Comparison of ENCODE assay signal across 22 cellular contexts in genomic region chr13:46058268-46058667, GRCh38. TPM values are rescaled to one million over a fixed set of nuclear protein-coding genes. Genes with fewer than 3 reads are reported as not detected.
DNase-seq lines count a peak whose midpoint lies in the region; ATAC-seq, FAIRE-seq and TF ChIP-seq lines count a peak whose summit lies in the region.
"Had no signal": no experiment of that assay in that cellular context is flagged by ENCODE, and none has a peak within 500 bp of the region (broad histone marks: within the 10 kb centered on the region; RNA-seq: fewer than 3 reads in every experiment).

No MANE protein-coding gene starts in this region.

- H3K9me3 ChIP-seq in HepG2 (ENCODE audit: low read length) (no peaks in the 10 kb centered on the region), right lobe of liver (no peaks in the 10 kb centered on the region), Loucy (ENCODE audit: insufficient read depth, low read depth, low read length) (no peaks in the 10 kb centered on the region), keratinocyte (ENCODE audit: control insufficient read depth, low read depth, low read length) (no peaks in the 10 kb centered on the region)
- H3K9me3 ChIP-seq: BE2C, HAP-1 had no signal

- CTCF ChIA-PET in HepG2 (lab: Yijun Ruan, JAX; ENCODE audit: low intra/inter-chr PET ratio, low total read pairs), result no interaction called here

- H3K4me3 ChIP-seq in HepG2 (replicated peaks in 1 of 3; ENCODE audit: insufficient read depth in 1 of 3, low read depth in 2 of 3, low read length in 3 of 3) (no peak overlapping the region), right lobe of liver (no peak overlapping the region), Loucy (ENCODE audit: low read length, poor library complexity, severe bottlenecking) (no peak overlapping the region), keratinocyte (ENCODE audit: control insufficient read depth in 2 of 3, extremely low read depth in 1 of 3, insufficient read depth in 2 of 3, low read depth in 1 of 3, low read length in 3 of 3) (no peak overlapping the region)
- H3K4me3 ChIP-seq: HAP-1, K562 had no signal

- H3K9me2 ChIP-seq in Loucy (replicated peaks; ENCODE audit: low read depth, low read length), result no peaks in the 10 kb centered on the region

- H2AFZ ChIP-seq in HepG2 (ENCODE audit: low read length) (no peak overlapping the region), Loucy (ENCODE audit: low read length) (no peak overlapping the region), keratinocyte (ENCODE audit: control insufficient read depth, low read length) (no peak overlapping the region)

- FAIRE-seq in HepG2 (lab: Jason Lieb, UNC) (no peak), keratinocyte (lab: Jason Lieb, UNC) (peak; percentile 49)
- FAIRE-seq: A204.1, G401.6, GM18507, GM19239, H1, HTR-8/SVneo, K562 had no signal

- H3K27ac ChIP-seq in HepG2 (ENCODE audit: extremely low read length, insufficient read depth, low read length), result no peak overlapping the region
- no peak overlapping the region for H3K27ac ChIP-seq in right lobe of liver
- no peak overlapping the region for H3K27ac ChIP-seq in keratinocyte (ENCODE audit: control insufficient read depth, insufficient read depth, low read length)
- H3K27ac ChIP-seq in temporal lobe (ENCODE audit: low read depth, low read length), result peak overlapping the region; percentile 88
- H3K27ac ChIP-seq: C4-2B had no signal

- in situ Hi-C loops in HepG2 (cut with HindIII; ENCODE audit: extremely low pct_ligation_motif_present, low pct_unique_long_range_greater_than_20kb), result no loop called here

- intact Hi-C loops in HepG2 (cut with micrococcal nuclease; ENCODE audit: unreplicated experiment), result no loop called here
- intact Hi-C loops in right lobe of liver (cut with DNase I), result no loop called here

- 90% methylated on average over 3 of the region's 3 CpGs for WGBS in HepG2 (ENCODE audit: low lambda C conversion rate)
- WGBS in right lobe of liver (ENCODE audit: insufficient coverage, low coverage, low lambda C conversion rate, missing lambda C conversion rate), result 49% methylated on average over 3 of the region's 3 CpGs

- dilution Hi-C loops in keratinocyte (cut with MboI; ENCODE audit: extremely low pct_ligation_motif_present, low sequenced_read_pairs), result no loop called here

- H3K36me3 ChIP-seq in HepG2 (replicated peaks in 1 of 2; ENCODE audit: control insufficient read depth in 1 of 2, insufficient read depth in 2 of 2, low read length in 2 of 2) (peaks cover 11 to 27% of the 10 kb centered on the region in 2 experiments), right lobe of liver (peaks cover 0 to 60% (median 23%) of the 10 kb centered on the region in 4 donors), Loucy (ENCODE audit: insufficient read depth, low read length) (no peaks in the 10 kb centered on the region), keratinocyte (ENCODE audit: control insufficient read depth in 2 of 2, extremely low read depth in 1 of 2, insufficient read depth in 2 of 2, low read length in 2 of 2) (no peaks in the 10 kb centered on the region)
- H3K36me3 ChIP-seq: BE2C, HAP-1 had no signal

- H3K4me2 ChIP-seq in HepG2 (ENCODE audit: low read depth, low read length) (no peak overlapping the region), Loucy (ENCODE audit: low read depth, low read length, poor library complexity, severe bottlenecking) (peak overlapping the region; percentile 8), keratinocyte (ENCODE audit: control insufficient read depth, extremely low read depth, insufficient read depth, low read depth, low read length) (no peak overlapping the region)

- no peak for TF ChIP-seq POLR2A in HepG2 (IDR thresholded peaks at IDR 0.05; ENCODE audit: insufficient read depth in 1 of 2, low read depth in 2 of 2, low read length in 2 of 2)
- TF ChIP-seq POLR2A in right lobe of liver (IDR thresholded peaks at IDR 0.05), result no peak

- H3K9me1 ChIP-seq in keratinocyte (ENCODE audit: control insufficient read depth, extremely low read depth, insufficient read depth, low read length), result no peaks in the 10 kb centered on the region

- no peaks in the 10 kb centered on the region for H3F3A ChIP-seq in Loucy (ENCODE audit: low read depth)

- POLR2A ChIA-PET in HepG2 (lab: Yijun Ruan, JAX), result no interaction called here

- no TSS peak for BruUV-seq in HepG2 (replicated peaks; lab: Mats Ljungman, UMichigan)

- H3K4me1 ChIP-seq in HepG2 (ENCODE audit: insufficient read depth, low read length) (peaks cover 10% of the 10 kb centered on the region), right lobe of liver (peaks cover 0 to 6% (median 1%) of the 10 kb centered on the region in 4 donors), Loucy (ENCODE audit: insufficient read depth, low read length, poor library complexity, severe bottlenecking) (peaks cover 61% of the 10 kb centered on the region), keratinocyte (ENCODE audit: control insufficient read depth, extremely low read depth, insufficient read depth, low read length) (peaks cover 46% of the 10 kb centered on the region)
- H3K4me1 ChIP-seq: BE2C had no signal

- H4K20me1 ChIP-seq in HepG2 (ENCODE audit: insufficient read depth, low read length) (no peaks in the 10 kb centered on the region), Loucy (ENCODE audit: insufficient read depth, low read length, poor library complexity, severe bottlenecking) (no peaks in the 10 kb centered on the region), keratinocyte (ENCODE audit: control insufficient read depth, extremely low read depth, insufficient read depth, low read length) (no peaks in the 10 kb centered on the region)

- H3K9ac ChIP-seq in HepG2 (ENCODE audit: insufficient read depth, low read depth, low read length) (no peak overlapping the region), Loucy (ENCODE audit: low read depth, low read length, poor library complexity, severe bottlenecking) (no peak overlapping the region), keratinocyte (ENCODE audit: control insufficient read depth, extremely low read depth, insufficient read depth, low read length) (no peak overlapping the region)

- DNase-seq in HepG2 (ENCODE audit: low spot score) (no peak), right lobe of liver (no peak), keratinocyte (ENCODE audit: low read depth, low spot score) (no peak), 8988T (no peak), ecto neural progenitor cell (ENCODE audit: low spot score) (no peak)
- DNase-seq: BE2C; CD4-positive, alpha-beta memory T cell; DMS153; DMS79 treated with DMSO at 0.1 percent for 48 hours had no signal

- no peak for ATAC-seq in HepG2
- no peak for ATAC-seq in right lobe of liver
- ATAC-seq in GM18858 (IDR thresholded peaks at IDR 0.05; ENCODE audit: unreplicated experiment), result no peak
- ATAC-seq: K562 had no signal

- no peak for TF ChIP-seq CTCF in HepG2 (CRISPR knock-in tag; IDR thresholded peaks at IDR 0.05)
- no peak for TF ChIP-seq CTCF in right lobe of liver (IDR thresholded peaks at IDR 0.05)
- no peak for TF ChIP-seq CTCF in Loucy (conservative IDR thresholded peaks at IDR 0.05; ENCODE audit: low read length)
- no peak for TF ChIP-seq CTCF in keratinocyte (optimal IDR thresholded peaks at IDR 0.05 in 1 of 3, IDR thresholded peaks at IDR 0.05 in 1 of 3, conservative IDR thresholded peaks at IDR 0.05 in 1 of 3; ENCODE audit: extremely low read depth in 1 of 3, insufficient read depth in 2 of 3, low read length in 3 of 3)

- no peaks in the 10 kb centered on the region for H3K79me2 ChIP-seq in HepG2 (ENCODE audit: insufficient read depth, low read length)
- peaks cover 42% of the 10 kb centered on the region for H3K79me2 ChIP-seq in Loucy (ENCODE audit: insufficient read depth, low read length)
- H3K79me2 ChIP-seq in keratinocyte (ENCODE audit: control insufficient read depth, insufficient read depth, low read length), result peaks cover 13% of the 10 kb centered on the region

- H3K27me3 ChIP-seq in HepG2 (ENCODE audit: control insufficient read depth in 1 of 2, insufficient read depth in 2 of 2, low read length in 2 of 2) (no peaks in the 10 kb centered on the region), right lobe of liver (no peaks in the 10 kb centered on the region), Loucy (ENCODE audit: insufficient read depth, low read length, poor library complexity, severe bottlenecking) (no peaks in the 10 kb centered on the region), keratinocyte (ENCODE audit: control insufficient read depth, extremely low read depth, insufficient read depth, low read length) (no peaks in the 10 kb centered on the region)
- H3K27me3 ChIP-seq: BE2C had no signal

- TF ChIP-seq RAD21 in HepG2 (CRISPR knock-in tag; IDR thresholded peaks at IDR 0.05), result no peak

- no peak for TF ChIP-seq EP300 in HepG2 (IDR thresholded peaks at IDR 0.05; ENCODE audit: low read depth in 2 of 2, low read length in 2 of 2)
- no peak for TF ChIP-seq EP300 in HepG2 (CRISPR knock-in tag; IDR thresholded peaks at IDR 0.05; ENCODE audit: borderline replicate concordance)

RNA-seq across cellular contexts. Expression of gene ZC3H13, which starts 5.7 kb away (rescaled TPM):
- total RNA-seq in HepG2 (2016; rRNA removed; fragmentation: Illumina TruSeq; extraction: Trizol) (23.5 and 30.4 TPM in 2 replicates), right lobe of liver (10 to 100 TPM; 20.3 to 52.8 (median 50.3) TPM), temporal lobe (36.9 TPM)
- total RNA-seq in HepG2 (2016; cell fraction: cytosol; rRNA removed; fragmentation: Illumina TruSeq; extraction: Trizol; ENCODE audit: low read depth), result 40.4 and 43.0 TPM in 2 replicates
- total RNA-seq in HepG2 (2016; cell fraction: insoluble cytoplasmic fraction; rRNA removed; fragmentation: Illumina TruSeq; extraction: Trizol), result 23.3 and 26.1 TPM in 2 replicates
- total RNA-seq in HepG2 (2016; cell fraction: membrane; rRNA removed; fragmentation: Illumina TruSeq; extraction: Trizol), result 27.6 and 36.6 TPM in 2 replicates
- 41.5 and 45.5 TPM in 2 replicates for total RNA-seq in HepG2 (2016; cell fraction: nucleus; rRNA removed; fragmentation: Illumina TruSeq; extraction: Trizol)
- polyA plus RNA-seq in HepG2 (2011; rRNA removed) (2.7 and 3.1 TPM in 2 replicates), keratinocyte (4.8 to 10.6 TPM (median 6.1 TPM) in 3 replicates)
- polyA plus RNA-seq in HepG2 (2011; cell fraction: cytosol; rRNA removed), result 1.2 and 2.2 TPM in 2 replicates
- polyA plus RNA-seq in HepG2 (2011; cell fraction: nucleus; rRNA removed), result 7.9 and 8.7 TPM in 2 replicates
- polyA plus RNA-seq in HepG2 (2012), result 13.9 and 16.3 TPM in 2 replicates
- polyA plus RNA-seq in HepG2 (2016; cell fraction: cytosol; fragmentation: Illumina TruSeq; extraction: Trizol; ENCODE audit: low read depth), result 0.78 and 0.80 TPM in 2 replicates
- polyA plus RNA-seq in HepG2 (2016; cell fraction: insoluble cytoplasmic fraction; fragmentation: Illumina TruSeq; extraction: Trizol; ENCODE audit: low read depth), result 23.6 and 23.9 TPM in 2 replicates
- 2.9 and 3.0 TPM in 2 replicates for polyA plus RNA-seq in HepG2 (2016; cell fraction: membrane; fragmentation: Illumina TruSeq; extraction: Trizol; ENCODE audit: low read depth)
- 55.1 and 56.8 TPM in 2 replicates for polyA plus RNA-seq in HepG2 (2016; cell fraction: nucleus; fragmentation: Illumina TruSeq; extraction: Trizol; ENCODE audit: insufficient read depth, low read depth)
- polyA minus RNA-seq in HepG2 (2011; rRNA and poly(A)+ RNA removed; ENCODE audit: low replicate concordance), result 6.3 and 6.5 TPM in 2 replicates
- polyA minus RNA-seq in HepG2 (2011; cell fraction: cytosol; rRNA and poly(A)+ RNA removed), result 5.9 and 8.8 TPM in 2 replicates
- 26.0 and 28.6 TPM in 2 replicates for polyA minus RNA-seq in HepG2 (2011; cell fraction: nucleus; rRNA and poly(A)+ RNA removed)
- 87.6 TPM for polyA plus RNA-seq in keratinocyte (2011; ENCODE audit: low read depth)
- 6.3 and 8.7 TPM in 2 replicates for polyA plus RNA-seq in keratinocyte (2011; cell fraction: cytosol; rRNA removed)
- polyA plus RNA-seq in keratinocyte (2011; cell fraction: nucleus; rRNA removed), result 20.5 and 25.2 TPM in 2 replicates
- 22.6 and 31.7 TPM in 2 replicates for polyA plus RNA-seq in keratinocyte (2012; ENCODE audit: low replicate concordance)
- polyA minus RNA-seq in keratinocyte, result 5.9 to 20.1 TPM (median 11.7 TPM) in 3 replicates
- polyA minus RNA-seq in keratinocyte (2011; cell fraction: cytosol; rRNA and poly(A)+ RNA removed), result 7.5 TPM
- 13.0 and 26.4 TPM in 2 replicates for polyA minus RNA-seq in keratinocyte (2011; cell fraction: nucleus; rRNA and poly(A)+ RNA removed)

RNA-seq across cellular contexts. Expression of gene CPB2, which starts 46.6 kb away (rescaled TPM):
- 94.9 and 140 TPM in 2 replicates for total RNA-seq in HepG2 (2016; rRNA removed; fragmentation: Illumina TruSeq; extraction: Trizol)
- total RNA-seq in HepG2 (2016; cell fraction: cytosol; rRNA removed; fragmentation: Illumina TruSeq; extraction: Trizol; ENCODE audit: low read depth), result 21.4 and 24.4 TPM in 2 replicates
- total RNA-seq in HepG2 (2016; cell fraction: insoluble cytoplasmic fraction; rRNA removed; fragmentation: Illumina TruSeq; extraction: Trizol), result 83.3 and 138 TPM in 2 replicates
- 39.7 and 47.6 TPM in 2 replicates for total RNA-seq in HepG2 (2016; cell fraction: membrane; rRNA removed; fragmentation: Illumina TruSeq; extraction: Trizol)
- total RNA-seq in HepG2 (2016; cell fraction: nucleus; rRNA removed; fragmentation: Illumina TruSeq; extraction: Trizol), result 117 and 140 TPM in 2 replicates
- 81.9 and 125 TPM in 2 replicates for polyA plus RNA-seq in HepG2 (2011; rRNA removed)
- polyA plus RNA-seq in HepG2 (2011; cell fraction: cytosol; rRNA removed), result 60.5 and 82.0 TPM in 2 replicates
- polyA plus RNA-seq in HepG2 (2011; cell fraction: nucleus; rRNA removed), result 35.1 and 37.2 TPM in 2 replicates
- 75.4 and 132 TPM in 2 replicates for polyA plus RNA-seq in HepG2 (2012)
- 17.6 and 19.3 TPM in 2 replicates for polyA plus RNA-seq in HepG2 (2016; cell fraction: cytosol; fragmentation: Illumina TruSeq; extraction: Trizol; ENCODE audit: low read depth)
- 78.1 and 84.4 TPM in 2 replicates for polyA plus RNA-seq in HepG2 (2016; cell fraction: insoluble cytoplasmic fraction; fragmentation: Illumina TruSeq; extraction: Trizol; ENCODE audit: low read depth)
- 31.9 and 36.1 TPM in 2 replicates for polyA plus RNA-seq in HepG2 (2016; cell fraction: membrane; fragmentation: Illumina TruSeq; extraction: Trizol; ENCODE audit: low read depth)
- polyA plus RNA-seq in HepG2 (2016; cell fraction: nucleus; fragmentation: Illumina TruSeq; extraction: Trizol; ENCODE audit: insufficient read depth, low read depth), result 154 and 161 TPM in 2 replicates
- 53.0 TPM in 1 of 2 replicates, not detected in the other for polyA minus RNA-seq in HepG2 (2011; rRNA and poly(A)+ RNA removed; ENCODE audit: low replicate concordance)
- 58.8 and 59.0 TPM in 2 replicates for polyA minus RNA-seq in HepG2 (2011; cell fraction: cytosol; rRNA and poly(A)+ RNA removed)
- 70.9 and 76.8 TPM in 2 replicates for polyA minus RNA-seq in HepG2 (2011; cell fraction: nucleus; rRNA and poly(A)+ RNA removed)
- total RNA-seq in right lobe of liver, result 100 to 1,000 TPM; 342 to 693 (median 554) TPM
- 0.06 to 0.26 TPM (median 0.08 TPM) in 3 replicates for polyA plus RNA-seq in keratinocyte
- polyA plus RNA-seq in keratinocyte (2011; ENCODE audit: low read depth), result 0.39 TPM
- polyA plus RNA-seq in keratinocyte (2011; cell fraction: cytosol; rRNA removed), result 0.12 and 0.39 TPM in 2 replicates
- 0.17 and 0.23 TPM in 2 replicates for polyA plus RNA-seq in keratinocyte (2011; cell fraction: nucleus; rRNA removed)
- polyA plus RNA-seq in keratinocyte (2012; ENCODE audit: low replicate concordance), result 0.10 and 0.27 TPM in 2 replicates
- polyA minus RNA-seq in keratinocyte, result not detected in 3 replicates
- polyA minus RNA-seq in keratinocyte (2011; cell fraction: cytosol; rRNA and poly(A)+ RNA removed), result not detected
- polyA minus RNA-seq in keratinocyte (2011; cell fraction: nucleus; rRNA and poly(A)+ RNA removed), result not detected in 2 replicates
- total RNA-seq in temporal lobe, result not detected
- total RNA-seq: CD4-positive, alpha-beta memory T cell; H1 had no signal
- polyA plus RNA-seq: AG04450; CD4-positive, alpha-beta memory T cell; H1 had no signal

Comparison
In these comparisons a context has a peak if more than half of its experiments do, and no peak if none do; other contexts are left out.
1. RNA of gene CPB2, which starts 46.6 kb away (total RNA-seq): 342 to 693 TPM in right lobe of liver and 21.4 to 140 TPM in HepG2; not detected in temporal lobe (single experiment); every median in the first group is over 10 times any median in the second.